In genomic region chr3:11059090-11059798, GRCh38 we compare ENCODE assay signal across 8 cellular contexts.
A peak's percentile ranks its signal among the peaks of the same experiment; 100 is the strongest.
DNase-seq lines count a peak whose midpoint lies in the region; ATAC-seq and TF ChIP-seq lines count a peak whose summit lies in the region.

No MANE protein-coding gene starts in this region.

- WGBS in lower leg skin, 2 donors, result 25 to 31% methylated on average over 14 of the region's 14 CpGs
- WGBS in stomach, 5 donors, result 31 to 37% (median 31%) methylated on average over 14 of the region's 14 CpGs

- no peak for ATAC-seq in GM19023 (IDR thresholded peaks at IDR 0.05; ENCODE audit: unreplicated experiment)

- TF ChIP-seq EP300 in stomach (IDR thresholded peaks at IDR 0.05), result no peak

- H3K9me3 ChIP-seq in colonic mucosa, result no peaks in the 10 kb centered on the region
- H3K9me3 ChIP-seq in stomach, result no peaks in the 10 kb centered on the region

- TF ChIP-seq CTCF in LNCaP clone FGC (IDR thresholded peaks at IDR 0.05; ENCODE audit: control insufficient read depth, extremely low read depth, insufficient read depth) (peak; percentile 91), colonic mucosa (IDR thresholded peaks at IDR 0.05) (peak; percentile 52), lower leg skin (IDR thresholded peaks at IDR 0.05) (peak in 1 of 3 donors; percentile 10), stomach (IDR thresholded peaks at IDR 0.05) (peak in 5 of 7 experiments; percentile 34 to 59 (median 53))

- no peak overlapping the region for H3K9ac ChIP-seq in colonic mucosa (ENCODE audit: low read depth in 2 of 2, low read length in 2 of 2)

- H3K36me3 ChIP-seq in colonic mucosa (no peaks in the 10 kb centered on the region), stomach (no peaks in the 10 kb centered on the region)

- DNase-seq in DMS53 (lab: John Stamatoyannopoulos, UW) (peak; percentile 47), DMS53 treated with DMSO at 0.1 percent for 48 hours (lab: John Stamatoyannopoulos, UW; ENCODE audit: unreplicated experiment) (no peak), LNCaP clone FGC (ENCODE audit: low read depth) (no peak), SKM-1 treated with dmso at 0.1 percent for 144 hours (lab: John Stamatoyannopoulos, UW; ENCODE audit: unreplicated experiment) (peak; percentile 47), colonic mucosa (peak; percentile 39), lower leg skin (ENCODE audit: low spot score in 2 of 2) (peak; percentile 39 to 82), stomach (no peak)

- TF ChIP-seq POLR2A in lower leg skin (IDR thresholded peaks at IDR 0.05) (no peak), stomach (IDR thresholded peaks at IDR 0.05) (no peak)

- H3K27me3 ChIP-seq in colonic mucosa, result peaks cover 5% of the 10 kb centered on the region
- H3K27me3 ChIP-seq in stomach, result peaks cover 0 to 62% (median 21%) of the 10 kb centered on the region in 3 donors

- no peak overlapping the region for H3K27ac ChIP-seq in colonic mucosa
- H3K27ac ChIP-seq in stomach, result no peak overlapping the region

- intact Hi-C loops in colonic mucosa (cut with DNase I), result loop anchor here (2.0 to 5.0 kb wide), 2 partner anchors 114 to 297 kb away; no protein-coding TSS in a partner anchor
- intact Hi-C loops in lower leg skin (cut with DNase I; ENCODE audit: low total_unique reads), result loop anchor here (5.0 kb wide), 1 partner anchor 297 kb away; no protein-coding TSS in a partner anchor
- intact Hi-C loops in stomach (cut with DNase I; ENCODE audit: low total_unique reads), result loop anchor here (5.0 to 10.0 kb wide), 2 partner anchors 112 to 276 kb away; no protein-coding TSS in a partner anchor

- H3K4me3 ChIP-seq in LNCaP clone FGC (ENCODE audit: low read depth, low read length) (no peak overlapping the region), colonic mucosa (no peak overlapping the region), lower leg skin (ENCODE audit: low read depth, poor library complexity, severe bottlenecking) (no peak overlapping the region), stomach (no peak overlapping the region)

- H3K4me1 ChIP-seq in colonic mucosa (no peaks in the 10 kb centered on the region), stomach (peaks cover 0 to 20% (median 7%) of the 10 kb centered on the region in 4 donors)

Comparison
In these comparisons a context has a peak if more than half of its experiments do, and no peak if none do; other contexts are left out.
1. DNase-seq: peak in DMS53 (single experiment), SKM-1 treated with dmso at 0.1 percent for 144 hours (single experiment), colonic mucosa (single experiment) and lower leg skin (2 of 2); none in DMS53 treated with DMSO at 0.1 percent for 48 hours (single experiment), LNCaP clone FGC (single experiment) and stomach (single experiment).